ENCODE assay signal across 9 cellular contexts in genomic region chr15:71575474-71576045, GRCh38.
A peak's percentile ranks its signal among the peaks of the same experiment; 100 is the strongest.
DNase-seq lines count a peak whose midpoint lies in the region; ATAC-seq and TF ChIP-seq lines count a peak whose summit lies in the region.
"Had no signal": no experiment of that assay in that cellular context is flagged by ENCODE, and none has a peak within 500 bp of the region (broad histone marks: within the 10 kb centered on the region; RNA-seq: fewer than 3 reads in every experiment).

No MANE protein-coding gene starts in this region.

- peak; percentile 2 for DNase-seq in NCI-H2227 treated with DMSO at 0.1 percent for 48 hours (lab: John Stamatoyannopoulos, UW)
- no peak for DNase-seq in NCI-H2227 (lab: John Stamatoyannopoulos, UW; ENCODE audit: unreplicated experiment)
- DNase-seq in NCI-H69 (lab: John Stamatoyannopoulos, UW): peak; percentile 9
- peak; percentile 34 for DNase-seq in epithelial cell of esophagus (ENCODE audit: low read depth)
- DNase-seq in stomach: no peak
- DNase-seq in DMS153 (lab: John Stamatoyannopoulos, UW): no peak
- DNase-seq in NK-92 (lab: John Stamatoyannopoulos, UW; ENCODE audit: unreplicated experiment): no peak

- no peak for TF ChIP-seq EP300 in stomach (IDR thresholded peaks at IDR 0.05)

- H3K36me3 ChIP-seq in stomach: no peaks in the 10 kb centered on the region

- peaks cover 0 to 18% (median 8%) of the 10 kb centered on the region in 4 donors for H3K4me1 ChIP-seq in stomach

- intact Hi-C loops in stomach (cut with DNase I; ENCODE audit: low total_unique reads): no loop called here

- no peak overlapping the region for H3K27ac ChIP-seq in stomach

- no peaks in the 10 kb centered on the region for H3K27me3 ChIP-seq in stomach

- 62 to 74% (median 66%) methylated on average over 5 of the region's 5 CpGs for WGBS in stomach, 5 donors

- H3K9me3 ChIP-seq in stomach: no peaks in the 10 kb centered on the region

- no peak for TF ChIP-seq POLR2A in stomach (IDR thresholded peaks at IDR 0.05)

- no peak overlapping the region for H3K4me3 ChIP-seq in epithelial cell of esophagus (ENCODE audit: low read length)
- H3K4me3 ChIP-seq in stomach: no peak overlapping the region

- TF ChIP-seq CTCF in epithelial cell of esophagus (IDR thresholded peaks at IDR 0.05; ENCODE audit: insufficient read depth, low read depth, low read length, missing control alignments) (peak; percentile 55), stomach (IDR thresholded peaks at IDR 0.05) (peak in 4 of 7 experiments; percentile 19 to 62 (median 34))

- ATAC-seq in HG02798 (IDR thresholded peaks at IDR 0.05; ENCODE audit: poor library complexity, unreplicated experiment): no peak
- ATAC-seq: activated CD4-positive, CD25-positive, alpha-beta regulatory T cell treated with anti-CD3 and anti-CD28 coated beads, Interleukin-2, amount 50 U/mL, for 24 hours had no signal

Comparison
In these comparisons a context has a peak if more than half of its experiments do, and no peak if none do; other contexts are left out.
1. DNase-seq: peak in NCI-H2227 treated with DMSO at 0.1 percent for 48 hours (single experiment), NCI-H69 (single experiment) and epithelial cell of esophagus (single experiment); none in NCI-H2227 (single experiment), stomach (single experiment), DMS153 (single experiment) and NK-92 (single experiment).